11 cellular contexts compared by ENCODE assay signal in the genomic region with DNA sequence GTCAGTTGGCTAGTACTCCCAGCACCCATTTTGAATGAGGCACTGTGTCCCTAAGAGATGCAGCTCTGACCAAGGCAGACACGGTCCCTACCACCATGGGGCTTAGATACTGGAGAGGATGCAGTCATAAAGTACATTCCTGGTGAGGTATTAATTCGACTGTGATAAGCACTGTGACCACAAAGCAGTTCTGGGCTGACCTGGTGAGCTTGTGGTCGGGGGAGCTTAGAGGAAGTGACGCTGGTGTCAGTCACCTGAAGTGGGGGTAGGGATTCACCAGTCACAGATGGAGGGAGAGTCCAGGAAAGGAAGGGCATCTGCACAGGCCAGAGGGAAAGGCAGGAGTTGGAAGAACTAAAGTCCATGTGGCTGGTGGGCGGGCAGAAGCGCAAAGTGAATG. TPM values are rescaled to one million over a fixed set of nuclear protein-coding genes. Genes with fewer than 3 reads are reported as not detected.
DNase-seq lines count a peak whose midpoint lies in the region; ATAC-seq and TF ChIP-seq lines count a peak whose summit lies in the region.
"Had no signal": no experiment of that assay in that cellular context is flagged by ENCODE, and none has a peak within 500 bp of the region (broad histone marks: within the 10 kb centered on the region; RNA-seq: fewer than 3 reads in every experiment).

No MANE protein-coding gene starts in this region.

- H3K9me3 ChIP-seq in upper lobe of left lung = no peaks in the 10 kb centered on the region

- TF ChIP-seq POLR2A in upper lobe of left lung (IDR thresholded peaks at IDR 0.05) = no peak

- no peak for ATAC-seq in activated CD8-positive, alpha-beta memory T cell treated with anti-CD3 and anti-CD28 coated beads, Interleukin-2, amount 10 ng/mL, durations not matched to agents 7 days and 5 days
- ATAC-seq in stimulated activated effector memory CD8-positive, alpha-beta T cell treated with anti-CD3 and anti-CD28 coated beads, Interleukin-12 subunit alpha, Interleukin-12 subunit beta, amount 100 ng/mL, for 72 hours = peak; percentile 52
- no peak for ATAC-seq in upper lobe of left lung (ENCODE audit: low FRiP score in 2 of 2)

- H3K9me3 Mint-ChIP-seq in activated CD8-positive, alpha-beta memory T cell treated with anti-CD3 and anti-CD28 coated beads, Interleukin-2, amount 10 ng/mL, durations not matched to agents 7 days and 5 days (ENCODE audit: low read depth) = no peaks in the 10 kb centered on the region
- H3K9me3 Mint-ChIP-seq in stimulated activated effector memory CD8-positive, alpha-beta T cell treated with anti-CD3 and anti-CD28 coated beads, Interleukin-12 subunit alpha, Interleukin-12 subunit beta, amount 100 ng/mL, for 72 hours = no peaks in the 10 kb centered on the region

- in situ Hi-C loops in KBM-7 (cut with MboI; ENCODE audit: low pct_unique_long_range_greater_than_20kb, low sequenced_read_pairs) = no loop called here

- H3K27me3 Mint-ChIP-seq in activated CD8-positive, alpha-beta memory T cell treated with anti-CD3 and anti-CD28 coated beads, Interleukin-2, amount 10 ng/mL, durations not matched to agents 7 days and 5 days = no peaks in the 10 kb centered on the region
- H3K27me3 Mint-ChIP-seq: progenitor cell of endocrine pancreas had no signal

- peaks cover 38% of the 10 kb centered on the region for H3K4me1 Mint-ChIP-seq in activated CD8-positive, alpha-beta memory T cell treated with anti-CD3 and anti-CD28 coated beads, Interleukin-2, amount 10 ng/mL, durations not matched to agents 7 days and 5 days
- peaks cover 7% of the 10 kb centered on the region for H3K4me1 Mint-ChIP-seq in stimulated activated effector memory CD8-positive, alpha-beta T cell treated with anti-CD3 and anti-CD28 coated beads, Interleukin-12 subunit alpha, Interleukin-12 subunit beta, amount 100 ng/mL, for 72 hours

- no peak for TF ChIP-seq EP300 in upper lobe of left lung (IDR thresholded peaks at IDR 0.05)

- H3K36me3 ChIP-seq in upper lobe of left lung = peaks cover 0 to 15% (median 0%) of the 10 kb centered on the region in 4 donors

- TF ChIP-seq CTCF in cardiac fibroblast (IDR thresholded peaks at IDR 0.05; ENCODE audit: low read depth, low read length) (no peak), upper lobe of left lung (IDR thresholded peaks at IDR 0.05) (no peak)

- no peak overlapping the region for H3K27ac ChIP-seq in upper lobe of left lung
- H3K27ac ChIP-seq: PC-9 had no signal

- peaks cover 3% of the 10 kb centered on the region for H3K36me3 Mint-ChIP-seq in activated CD8-positive, alpha-beta memory T cell treated with anti-CD3 and anti-CD28 coated beads, Interleukin-2, amount 10 ng/mL, durations not matched to agents 7 days and 5 days
- H3K36me3 Mint-ChIP-seq in stimulated activated effector memory CD8-positive, alpha-beta T cell treated with anti-CD3 and anti-CD28 coated beads, Interleukin-12 subunit alpha, Interleukin-12 subunit beta, amount 100 ng/mL, for 72 hours = peaks cover 9% of the 10 kb centered on the region

- DNase-seq in activated CD8-positive, alpha-beta memory T cell treated with anti-CD3 and anti-CD28 coated beads, Interleukin-2, amount 10 ng/mL, durations not matched to agents 7 days and 5 days = peak; percentile 49
- DNase-seq in activated CD8-positive, alpha-beta memory T cell treated with anti-CD3 and anti-CD28 coated beads, Interleukin-2, amount 50 U/mL, for 4 hours = no peak
- peak; percentile 45 for DNase-seq in KBM-7
- DNase-seq in cardiac fibroblast (ENCODE audit: low read depth in 2 of 2) = peak; percentile 34 to 36
- no peak for DNase-seq in stimulated activated effector memory CD8-positive, alpha-beta T cell treated with anti-CD3 and anti-CD28 coated beads, Interleukin-12 subunit alpha, Interleukin-12 subunit beta, amount 100 ng/mL, for 72 hours (ENCODE audit: low spot score in 2 of 2)
- DNase-seq in upper lobe of left lung = no peak
- no peak for DNase-seq in CD1c-positive myeloid dendritic cell (ENCODE audit: extremely low spot score)
- no peak for DNase-seq in NCI-H1436 (lab: John Stamatoyannopoulos, UW)
- DNase-seq: dermis blood vessel endothelial cell, PC-9 had no signal

- CTCF ChIA-PET in activated CD8-positive, alpha-beta memory T cell treated with anti-CD3 and anti-CD28 coated beads, Interleukin-2, amount 10 ng/mL, durations not matched to agents 7 days and 5 days (lab: Charles Lee) = no interaction called here

- no peak overlapping the region for H3K4me3 Mint-ChIP-seq in activated CD8-positive, alpha-beta memory T cell treated with anti-CD3 and anti-CD28 coated beads, Interleukin-2, amount 10 ng/mL, durations not matched to agents 7 days and 5 days
- H3K4me3 Mint-ChIP-seq in stimulated activated effector memory CD8-positive, alpha-beta T cell treated with anti-CD3 and anti-CD28 coated beads, Interleukin-12 subunit alpha, Interleukin-12 subunit beta, amount 100 ng/mL, for 72 hours = no peak overlapping the region

- H3K27me3 ChIP-seq in upper lobe of left lung = no peaks in the 10 kb centered on the region

- peaks cover 6 to 17% (median 12%) of the 10 kb centered on the region in 4 donors for H3K4me1 ChIP-seq in upper lobe of left lung

- WGBS in upper lobe of left lung, 2 donors = 82 to 85% methylated on average over 5 to 6 of the region's 6 CpGs

- H3K4me3 ChIP-seq in cardiac fibroblast (replicated peaks in 1 of 2; ENCODE audit: low read depth in 2 of 2, low read length in 2 of 2) (no peak overlapping the region), upper lobe of left lung (no peak overlapping the region)
- H3K4me3 ChIP-seq: PC-9 had no signal

- H3K27ac Mint-ChIP-seq in activated CD8-positive, alpha-beta memory T cell treated with anti-CD3 and anti-CD28 coated beads, Interleukin-2, amount 10 ng/mL, durations not matched to agents 7 days and 5 days = peak overlapping the region; percentile 76
- peak overlapping the region; percentile 96 for H3K27ac Mint-ChIP-seq in stimulated activated effector memory CD8-positive, alpha-beta T cell treated with anti-CD3 and anti-CD28 coated beads, Interleukin-12 subunit alpha, Interleukin-12 subunit beta, amount 100 ng/mL, for 72 hours
- H3K27ac Mint-ChIP-seq: progenitor cell of endocrine pancreas had no signal

RNA-seq across cellular contexts. Expression of a gene that starts 15.8 kb away (rescaled TPM):
- under 1 TPM in 1 of 2 experiments, not detected in 1; 0.21 TPM for total RNA-seq in activated CD8-positive, alpha-beta memory T cell treated with anti-CD3 and anti-CD28 coated beads, Interleukin-2, amount 10 ng/mL, durations not matched to agents 7 days and 5 days
- 1 to 10 TPM in 4 of 6 donors, under 1 TPM in 1, not detected in 1; 0.88 to 7.9 (median 1.3) TPM for total RNA-seq in upper lobe of left lung

RNA-seq across cellular contexts. Expression of a gene that starts 57.7 kb away (rescaled TPM):
- 10 to 100 TPM in 1 of 2 experiments, 1 to 10 TPM in 1; 7.8 to 12.7 TPM for total RNA-seq in activated CD8-positive, alpha-beta memory T cell treated with anti-CD3 and anti-CD28 coated beads, Interleukin-2, amount 10 ng/mL, durations not matched to agents 7 days and 5 days
- total RNA-seq in upper lobe of left lung = 10 to 100 TPM in 5 of 6 donors, 1 to 10 TPM in 1; 9.9 to 35.6 (median 17.4) TPM

Comparison
In these comparisons a context has a peak if more than half of its experiments do, and no peak if none do; other contexts are left out.
1. DNase-seq: peak in activated CD8-positive, alpha-beta memory T cell treated with anti-CD3 and anti-CD28 coated beads, Interleukin-2, amount 10 ng/mL, durations not matched to agents 7 days and 5 days (single experiment), KBM-7 (single experiment) and cardiac fibroblast (2 of 2); none in activated CD8-positive, alpha-beta memory T cell treated with anti-CD3 and anti-CD28 coated beads, Interleukin-2, amount 50 U/mL, for 4 hours (single experiment), stimulated activated effector memory CD8-positive, alpha-beta T cell treated with anti-CD3 and anti-CD28 coated beads, Interleukin-12 subunit alpha, Interleukin-12 subunit beta, amount 100 ng/mL, for 72 hours (0 of 2), upper lobe of left lung (0 of 2), CD1c-positive myeloid dendritic cell (single experiment) and NCI-H1436 (single experiment).